Comparison of ENCODE assay signal across 29 cellular contexts in genomic region chr5:30930736-30931135, GRCh38.
"Had no signal": no experiment of that assay in that cellular context is flagged by ENCODE, and none has a peak within 500 bp of the region (broad histone marks: within the 10 kb centered on the region; RNA-seq: fewer than 3 reads in every experiment).

No MANE protein-coding gene starts in this region.

- H3K27ac Mint-ChIP-seq: activated naive CD8-positive, alpha-beta T cell; T-helper 1 cell treated with Interleukin-12 subunit alpha and Interleukin-12 subunit beta and Interleukin-4 antibody, amounts not matched to agents 30 μg/mL and 1 μg/mL, for 36 hours had no signal

- H3K79me2 ChIP-seq: hepatocyte had no signal

- DNase-seq: activated CD4-positive, alpha-beta T cell treated with anti-CD3 and anti-CD28 coated beads for 4 hours; activated CD4-positive, alpha-beta T cell treated with anti-CD3 and anti-CD28 coated beads, Interleukin-2, amount 50 U/mL, for 4 hours; activated effector memory CD4-positive, alpha-beta T cell treated with Interleukin-2 at 50 U/mL for 16 hours; activated naive CD4-positive, alpha-beta T cell treated with Interleukin-2 at 50 U/mL for 16 hours; activated T-cell treated with anti-CD3 and anti-CD28 coated beads for 4 hours; adrenal gland; colonic mucosa; effector CD8-positive, alpha-beta T cell; esophagus squamous epithelium; glutamatergic neuron; midbrain; naive thymus-derived CD4-positive, alpha-beta T cell; occipital lobe; stimulated activated naive CD4-positive, alpha-beta T cell; T-helper 9 cell had no signal

- H3K36me3 ChIP-seq: adrenal gland, ascending aorta, breast epithelium, colonic mucosa, esophagus squamous epithelium, right atrium auricular region, suprapubic skin, tibial nerve had no signal

- H3K4me1 ChIP-seq: adrenal gland, ascending aorta, breast epithelium, colonic mucosa, esophagus squamous epithelium, right atrium auricular region, suprapubic skin, tibial nerve had no signal

- H3K27me3 Mint-ChIP-seq: activated naive CD8-positive, alpha-beta T cell; naive thymus-derived CD4-positive, alpha-beta T cell had no signal

- H3K4me2 ChIP-seq: hepatocyte had no signal

- H3K36me3 Mint-ChIP-seq: activated naive CD8-positive, alpha-beta T cell; naive thymus-derived CD4-positive, alpha-beta T cell had no signal

- H3K27me3 ChIP-seq: adrenal gland, ascending aorta, breast epithelium, colonic mucosa, esophagus squamous epithelium, hepatocyte, right atrium auricular region, suprapubic skin, tibial nerve had no signal

- H3K9me3 ChIP-seq: adrenal gland, ascending aorta, breast epithelium, colonic mucosa, esophagus squamous epithelium, right atrium auricular region, suprapubic skin, tibial nerve had no signal

- H3K4me3 Mint-ChIP-seq: activated naive CD8-positive, alpha-beta T cell; naive thymus-derived CD4-positive, alpha-beta T cell; T-helper 1 cell treated with Interleukin-12 subunit alpha and Interleukin-12 subunit beta and Interleukin-4 antibody, amounts not matched to agents 30 μg/mL and 1 μg/mL, for 36 hours had no signal

- H3K4me3 ChIP-seq: adrenal gland, ascending aorta, breast epithelium, colonic mucosa, esophagus squamous epithelium, hepatocyte, right atrium auricular region, suprapubic skin, tibial nerve had no signal

- H3K27ac ChIP-seq: adrenal gland, ascending aorta, breast epithelium, colonic mucosa, epithelial cell of prostate, esophagus squamous epithelium, hepatocyte, right atrium auricular region, suprapubic skin, tibial nerve, VCaP had no signal

- ATAC-seq: naive thymus-derived CD4-positive, alpha-beta T cell had no signal

- FAIRE-seq: endometrium, frontal cortex, keratinocyte, TTC549 had no signal

- H3K4me1 Mint-ChIP-seq: naive thymus-derived CD4-positive, alpha-beta T cell had no signal

- H2AFZ ChIP-seq: hepatocyte had no signal
